ENCODE assay signal across 22 cellular contexts in genomic region chr11:117706322-117706814, GRCh38.
DNase-seq lines count a peak whose midpoint lies in the region; ATAC-seq, FAIRE-seq and TF ChIP-seq lines count a peak whose summit lies in the region.
"Had no signal": no experiment of that assay in that cellular context is flagged by ENCODE, and none has a peak within 500 bp of the region (broad histone marks: within the 10 kb centered on the region; RNA-seq: fewer than 3 reads in every experiment).

No MANE protein-coding gene starts in this region.

- H3K27ac ChIP-seq in angular gyrus (ENCODE audit: low read depth, low read length) = peak overlapping the region; percentile 39
- peak overlapping the region; percentile 62 for H3K27ac ChIP-seq in substantia nigra (ENCODE audit: low read depth, low read length, poor library complexity, severe bottlenecking)
- H3K27ac ChIP-seq: C4-2B, SJCRH30 had no signal

- intact Hi-C loops in left colon (cut with DNase I, micrococcal nuclease) = no loop called here

- TF ChIP-seq CTCF in D721Med (IDR thresholded peaks at IDR 0.05; ENCODE audit: insufficient read depth, missing control alignments) = no peak

- DNase-seq in D721Med (ENCODE audit: insufficient read length, low spot score) (no peak), left colon (peak in 1 of 2 donors; percentile 23), substantia nigra (lab: John Stamatoyannopoulos, UW) (no peak), HCEC 1CT (no peak), AG08395 (ENCODE audit: low spot score) (no peak)
- DNase-seq: 8988T, AML-193, EL, GF-D8, GOT3, KG1, NCI-H1436, NCI-H1930, NCI-H226, OCI-M1, SJCRH30 had no signal

- FAIRE-seq in D721Med (lab: Jason Lieb, UNC) = peak; percentile 77
- FAIRE-seq: HTR-8/SVneo, RCC 7860 had no signal

- peak; percentile 66 for ATAC-seq in left colon
- no peak for ATAC-seq in GM21528 (IDR thresholded peaks at IDR 0.05; ENCODE audit: low FRiP score, unreplicated experiment)
- ATAC-seq: HCT116 had no signal
